10 cellular contexts compared by ENCODE assay signal in the genomic region with DNA sequence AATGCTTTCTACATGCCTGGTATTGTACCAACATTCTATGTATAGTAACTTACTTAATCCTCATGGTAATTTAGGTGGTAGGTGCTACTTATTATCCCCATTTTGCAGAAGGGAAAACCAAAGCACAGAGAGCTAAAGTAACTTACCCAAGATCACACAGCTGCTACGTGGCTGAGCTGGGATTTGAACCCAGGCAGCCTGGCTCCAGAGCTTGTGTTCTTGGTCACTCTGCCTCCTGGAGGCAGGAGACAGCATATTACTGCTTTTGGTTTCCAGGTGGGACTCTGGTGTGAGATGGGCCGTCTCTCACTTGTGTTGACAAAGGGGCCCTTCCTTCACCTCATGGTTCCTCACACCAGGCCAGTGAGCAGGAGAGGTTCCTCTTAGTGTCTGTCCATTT.
DNase-seq lines count a peak whose midpoint lies in the region; ATAC-seq and TF ChIP-seq lines count a peak whose summit lies in the region.
"Had no signal": no experiment of that assay in that cellular context is flagged by ENCODE, and none has a peak within 500 bp of the region (broad histone marks: within the 10 kb centered on the region; RNA-seq: fewer than 3 reads in every experiment).

No MANE protein-coding gene starts in this region.

- peaks cover 44% of the 10 kb centered on the region for H4K20me1 ChIP-seq in DND-41 (ENCODE audit: insufficient read depth, low read length)
- peaks cover 16% of the 10 kb centered on the region for H4K20me1 ChIP-seq in Loucy (ENCODE audit: insufficient read depth, low read length, poor library complexity, severe bottlenecking)

- ATAC-seq in DND-41 (ENCODE audit: insufficient read depth, low read depth) (no peak), HG03520 (IDR thresholded peaks at IDR 0.05; ENCODE audit: unreplicated experiment) (no peak)

- no peaks in the 10 kb centered on the region for H3F3A ChIP-seq in Loucy (ENCODE audit: low read depth)

- no peaks in the 10 kb centered on the region for H3K9me2 ChIP-seq in Loucy (replicated peaks; ENCODE audit: low read depth, low read length)

- DNase-seq in DND-41 = no peak
- no peak for DNase-seq in epithelial cell of proximal tubule (ENCODE audit: low read depth)
- DNase-seq in retinal pigment epithelial cell (ENCODE audit: low read depth) = no peak
- no peak for DNase-seq in epidermal melanocyte (ENCODE audit: insufficient read length, low spot score)
- no peak for DNase-seq in NCI-H345 (lab: John Stamatoyannopoulos, UW)
- no peak for DNase-seq in stimulated activated naive CD4-positive, alpha-beta T cell (lab: John Stamatoyannopoulos, UW)
- DNase-seq: activated naive CD4-positive, alpha-beta T cell treated with anti-CD3 and anti-CD28 coated beads for 36 hours; NCI-H2227 treated with DMSO at 0.1 percent for 48 hours had no signal

- H3K4me2 ChIP-seq in DND-41 (ENCODE audit: insufficient read depth, low read length) = no peak overlapping the region
- H3K4me2 ChIP-seq in Loucy (ENCODE audit: low read depth, low read length, poor library complexity, severe bottlenecking) = peak overlapping the region; percentile 77

- no peaks in the 10 kb centered on the region for H3K27me3 ChIP-seq in DND-41 (ENCODE audit: insufficient read depth, low read length, poor library complexity)
- no peaks in the 10 kb centered on the region for H3K27me3 ChIP-seq in Loucy (ENCODE audit: insufficient read depth, low read length, poor library complexity, severe bottlenecking)

- H3K9me3 ChIP-seq in DND-41 (ENCODE audit: insufficient read depth, low read length, severe bottlenecking) (no peaks in the 10 kb centered on the region), Loucy (ENCODE audit: insufficient read depth, low read depth, low read length) (no peaks in the 10 kb centered on the region)

- H3K9ac ChIP-seq in DND-41 (ENCODE audit: low read depth, low read length) (no peak overlapping the region), Loucy (ENCODE audit: low read depth, low read length, poor library complexity, severe bottlenecking) (peak overlapping the region; percentile 69)

- H3K79me2 ChIP-seq in DND-41 (ENCODE audit: insufficient read depth, low read length) = no peaks in the 10 kb centered on the region
- peaks cover 45% of the 10 kb centered on the region; the same call in 1 of the 2 replicates for H3K79me2 ChIP-seq in Loucy (ENCODE audit: insufficient read depth, low read length)

- TF ChIP-seq CTCF in DND-41 (IDR thresholded peaks at IDR 0.05; ENCODE audit: borderline replicate concordance, extremely low read depth, low read length, poor library complexity, severe bottlenecking) = peak; percentile 23
- TF ChIP-seq CTCF in Loucy (conservative IDR thresholded peaks at IDR 0.05; ENCODE audit: low read length) = 0 out of 2 replicates have a peak, but pooled peaks have one; percentile 20
- peak; percentile 10 for TF ChIP-seq CTCF in epithelial cell of proximal tubule (conservative IDR thresholded peaks at IDR 0.05; ENCODE audit: low read depth, low read length)
- TF ChIP-seq CTCF in retinal pigment epithelial cell (conservative IDR thresholded peaks at IDR 0.05; ENCODE audit: low read depth, low read length) = peak; percentile 9

- H3K4me3 ChIP-seq in DND-41 (ENCODE audit: low read depth in 1 of 2, low read length in 2 of 2) = no peak overlapping the region
- H3K4me3 ChIP-seq in Loucy (ENCODE audit: low read length, poor library complexity, severe bottlenecking) = no peak overlapping the region
- no peak overlapping the region for H3K4me3 ChIP-seq in epithelial cell of proximal tubule (ENCODE audit: low read depth, low read length)
- no peak overlapping the region for H3K4me3 ChIP-seq in retinal pigment epithelial cell (ENCODE audit: low read length)

- no peaks in the 10 kb centered on the region for H3K4me1 ChIP-seq in DND-41 (ENCODE audit: insufficient read depth, low read length)
- peaks cover 33% of the 10 kb centered on the region for H3K4me1 ChIP-seq in Loucy (ENCODE audit: insufficient read depth, low read length, poor library complexity, severe bottlenecking)

- no peak overlapping the region for H3K27ac ChIP-seq in DND-41 (ENCODE audit: low read length)

- peaks cover 6% of the 10 kb centered on the region; the same call in 1 of the 2 replicates for H3K36me3 ChIP-seq in DND-41 (ENCODE audit: insufficient read depth, low read length)
- peaks cover 68% of the 10 kb centered on the region; the same call in 1 of the 2 replicates for H3K36me3 ChIP-seq in Loucy (ENCODE audit: insufficient read depth, low read length)

- no peak overlapping the region for H2AFZ ChIP-seq in DND-41 (ENCODE audit: low read depth, low read length)
- H2AFZ ChIP-seq in Loucy (ENCODE audit: low read length) = no peak overlapping the region
